In genomic region chr5:153707626-153708025, GRCh38 we compare ENCODE assay signal across 1 cellular context.
TF ChIP-seq lines count a peak whose summit lies in the region.

No MANE protein-coding gene starts in this region.

TF ChIP-seq in A549, 52 proteins besides CTCF, POLR2A, EP300 and RAD21 (continued from another document):
- TF ChIP-seq HMGXB4 (CRISPR knock-in tag; IDR thresholded peaks at IDR 0.05; ENCODE audit: borderline replicate concordance), result no peak
